In the genomic region with DNA sequence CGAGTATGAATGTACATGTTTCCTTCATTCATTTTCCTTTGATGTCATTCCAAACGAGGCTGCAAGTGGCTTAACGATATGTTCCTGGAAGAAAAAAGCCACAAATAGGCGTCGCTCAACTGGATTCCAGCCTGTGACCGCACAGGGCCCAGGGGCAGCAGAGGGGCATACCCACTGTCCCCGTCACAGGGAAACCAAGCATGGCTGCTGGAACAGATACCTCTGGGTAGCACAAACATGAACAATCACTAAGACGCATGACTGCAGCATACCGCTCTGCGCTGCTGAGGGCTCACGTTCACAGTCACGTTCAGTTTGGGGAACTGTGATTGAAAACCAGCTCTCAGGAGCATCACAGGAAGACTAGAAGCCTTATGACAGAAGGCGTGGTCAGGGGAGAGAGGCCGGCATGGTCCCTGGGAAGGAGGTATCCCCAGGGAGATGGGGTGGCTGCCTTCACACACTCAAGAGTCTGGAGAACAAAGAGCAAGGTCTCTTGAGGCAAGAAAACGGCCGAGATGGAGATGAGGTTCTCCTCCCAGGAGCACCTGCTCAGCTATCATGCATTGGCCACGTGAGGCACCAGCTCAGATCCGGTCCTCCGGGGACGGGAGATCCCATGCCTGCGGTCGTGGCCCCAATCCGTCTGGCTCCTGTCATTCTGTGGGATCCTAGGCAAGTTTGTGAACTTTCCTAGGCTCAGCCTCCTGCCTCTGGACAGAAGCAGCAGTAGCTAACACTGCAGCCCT, we compare ENCODE assay signal across 23 cellular contexts.
"Had no signal": no experiment of that assay in that cellular context is flagged by ENCODE, and none has a peak within 500 bp of the region (broad histone marks: within the 10 kb centered on the region; RNA-seq: fewer than 3 reads in every experiment).

No MANE protein-coding gene starts in this region.

- H3K27me3 ChIP-seq: left lung, neutrophil, pancreas, right lobe of liver, suprapubic skin, tibial nerve had no signal

- H3K36me3 ChIP-seq: neutrophil had no signal

- H3K4me3 ChIP-seq: left lung, lung, pancreas, psoas muscle, right lobe of liver, suprapubic skin, tibial nerve had no signal

- H3K27ac ChIP-seq: left lung, neutrophil, pancreas, psoas muscle, right lobe of liver, suprapubic skin had no signal

- DNase-seq: activated CD4-positive, alpha-beta T cell treated with anti-CD3 and anti-CD28 coated beads, Interleukin-2, amount 10 ng/mL, durations not matched to agents 7 days and 5 days; activated CD8-positive, alpha-beta T cell treated with anti-CD3 and anti-CD28 coated beads, Interleukin-2, amount 10 ng/mL, durations not matched to agents 7 days and 5 days; activated naive CD4-positive, alpha-beta T cell treated with Interleukin-2 at 50 U/mL for 16 hours; activated naive CD8-positive, alpha-beta T cell treated with anti-CD3 and anti-CD28 coated beads for 36 hours; amygdala; foreskin melanocyte; kidney glomerular epithelial cell; left lung; midbrain; natural killer cell; pancreas; psoas muscle; right lobe of liver; small intestine; stimulated activated CD4-positive, alpha-beta T cell treated with anti-CD3 and anti-CD28 coated beads, Interleukin-2, amount 100 ng/mL, for 24 hours; stimulated activated naive CD8-positive, alpha-beta T cell treated with anti-CD3 and anti-CD28 coated beads, Interleukin-15, amount 100 ng/mL, for 72 hours; T-helper 2 cell had no signal

- H3K4me1 ChIP-seq: left lung, right lobe of liver, suprapubic skin had no signal

- H3K4me3 Mint-ChIP-seq: activated CD4-positive, alpha-beta T cell treated with anti-CD3 and anti-CD28 coated beads, Interleukin-2, amount 10 ng/mL, durations not matched to agents 7 days and 5 days; activated CD8-positive, alpha-beta T cell treated with anti-CD3 and anti-CD28 coated beads, Interleukin-2, amount 10 ng/mL, durations not matched to agents 7 days and 5 days; activated naive CD8-positive, alpha-beta T cell treated with anti-CD3 and anti-CD28 coated beads for 36 hours; natural killer cell; stimulated activated effector memory CD8-positive, alpha-beta T cell treated with anti-CD3 and anti-CD28 coated beads, Interleukin-12 subunit alpha, Interleukin-12 subunit beta, amount 100 ng/mL, for 72 hours; stimulated activated naive CD8-positive, alpha-beta T cell treated with anti-CD3 and anti-CD28 coated beads, Interleukin-15, amount 100 ng/mL, for 72 hours had no signal

- H3K36me3 Mint-ChIP-seq: natural killer cell; stimulated activated effector memory CD8-positive, alpha-beta T cell treated with anti-CD3 and anti-CD28 coated beads, Interleukin-12 subunit alpha, Interleukin-12 subunit beta, amount 100 ng/mL, for 72 hours had no signal

- H3K9me3 ChIP-seq: left lung, neutrophil, pancreas, psoas muscle, right lobe of liver, suprapubic skin, tibial nerve had no signal

- H3K27ac Mint-ChIP-seq: activated CD4-positive, alpha-beta T cell treated with anti-CD3 and anti-CD28 coated beads, Interleukin-2, amount 10 ng/mL, durations not matched to agents 7 days and 5 days; activated CD8-positive, alpha-beta T cell treated with anti-CD3 and anti-CD28 coated beads, Interleukin-2, amount 10 ng/mL, durations not matched to agents 7 days and 5 days had no signal

- H3K27me3 Mint-ChIP-seq: activated naive CD8-positive, alpha-beta T cell treated with anti-CD3 and anti-CD28 coated beads for 36 hours; stimulated activated naive CD8-positive, alpha-beta T cell treated with anti-CD3 and anti-CD28 coated beads, Interleukin-15, amount 100 ng/mL, for 72 hours had no signal

- ATAC-seq: activated CD4-positive, CD25-positive, alpha-beta regulatory T cell treated with anti-CD3 and anti-CD28 coated beads, Interleukin-2, amount 50 U/mL, for 24 hours; activated CD8-positive, alpha-beta T cell treated with anti-CD3 and anti-CD28 coated beads, Interleukin-2, amount 10 ng/mL, durations not matched to agents 7 days and 5 days; left lung; natural killer cell; pancreas; stimulated activated effector memory CD8-positive, alpha-beta T cell treated with anti-CD3 and anti-CD28 coated beads, Interleukin-12 subunit alpha, Interleukin-12 subunit beta, amount 100 ng/mL, for 72 hours; stimulated activated naive CD8-positive, alpha-beta T cell treated with anti-CD3 and anti-CD28 coated beads, Interleukin-15, amount 100 ng/mL, for 72 hours had no signal
